Comparison of ENCODE assay signal across 16 cellular contexts in the genomic region with DNA sequence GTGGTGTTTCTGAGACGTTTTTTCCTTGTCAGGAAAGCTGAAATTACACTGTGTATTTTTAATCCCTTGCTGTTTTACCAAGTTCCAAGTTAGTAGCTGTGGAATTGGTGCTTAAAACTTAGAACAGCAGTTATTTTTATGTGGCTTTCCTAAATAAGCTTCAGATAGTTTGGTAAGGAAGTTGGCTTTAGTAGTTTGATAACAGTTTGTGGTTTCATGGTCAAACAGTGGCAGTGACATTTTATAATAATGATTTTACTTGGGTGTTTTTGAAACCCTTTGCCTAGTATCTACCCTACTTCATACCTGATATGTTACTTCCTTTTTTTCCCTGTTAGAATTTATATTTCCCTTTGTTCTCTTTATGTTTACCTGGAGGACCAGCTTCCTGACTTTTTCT.
DNase-seq lines count a peak whose midpoint lies in the region; ATAC-seq and TF ChIP-seq lines count a peak whose summit lies in the region.
"Had no signal": no experiment of that assay in that cellular context is flagged by ENCODE, and none has a peak within 500 bp of the region (broad histone marks: within the 10 kb centered on the region; RNA-seq: fewer than 3 reads in every experiment).

No MANE protein-coding gene starts in this region.

- no TSS peak for BruUV-seq in A673 (replicated peaks; lab: Mats Ljungman, UMichigan)

- H3K27ac Mint-ChIP-seq in activated naive CD4-positive, alpha-beta T cell treated with anti-CD3 and anti-CD28 coated beads, Interleukin-2, amount 50 U/mL, for 24 hours, result peak overlapping the region; percentile 89
- peak overlapping the region; percentile 93 for H3K27ac Mint-ChIP-seq in activated naive CD8-positive, alpha-beta T cell treated with anti-CD3 and anti-CD28 coated beads, Interleukin-2, amount 10 ng/mL, durations not matched to agents 7 days and 5 days

- CTCF ChIA-PET in A673 (lab: Charles Lee), result no interaction called here

- no peaks in the 10 kb centered on the region for H3K9me3 Mint-ChIP-seq in activated naive CD4-positive, alpha-beta T cell treated with anti-CD3 and anti-CD28 coated beads, Interleukin-2, amount 50 U/mL, for 24 hours
- no peaks in the 10 kb centered on the region for H3K9me3 Mint-ChIP-seq in activated naive CD8-positive, alpha-beta T cell treated with anti-CD3 and anti-CD28 coated beads, Interleukin-2, amount 10 ng/mL, durations not matched to agents 7 days and 5 days
- H3K9me3 Mint-ChIP-seq: type B pancreatic cell had no signal

- peak overlapping the region; percentile 3 for H3K4me3 Mint-ChIP-seq in activated naive CD4-positive, alpha-beta T cell treated with anti-CD3 and anti-CD28 coated beads, Interleukin-2, amount 50 U/mL, for 24 hours
- H3K4me3 Mint-ChIP-seq in activated naive CD8-positive, alpha-beta T cell treated with anti-CD3 and anti-CD28 coated beads, Interleukin-2, amount 10 ng/mL, durations not matched to agents 7 days and 5 days, result peak overlapping the region; percentile 81

- POLR2A ChIA-PET in activated naive CD8-positive, alpha-beta T cell treated with anti-CD3 and anti-CD28 coated beads, Interleukin-2, amount 10 ng/mL, durations not matched to agents 7 days and 5 days (lab: Charles Lee), result interaction anchor here (0.7 to 3.7 kb wide), 3 partner anchors 11 to 103 kb away, joined by 3 to 31 read pairs (median 3); no protein-coding TSS in a partner anchor
- POLR2A ChIA-PET in A673 (lab: Charles Lee; ENCODE audit: low non-redundant PET), result no interaction called here

- peaks cover 84% of the 10 kb centered on the region for H3K4me1 Mint-ChIP-seq in activated naive CD4-positive, alpha-beta T cell treated with anti-CD3 and anti-CD28 coated beads, Interleukin-2, amount 50 U/mL, for 24 hours
- H3K4me1 Mint-ChIP-seq in activated naive CD8-positive, alpha-beta T cell treated with anti-CD3 and anti-CD28 coated beads, Interleukin-2, amount 10 ng/mL, durations not matched to agents 7 days and 5 days, result peaks cover 65% of the 10 kb centered on the region

- TF ChIP-seq CTCF in A673 (conservative IDR thresholded peaks at IDR 0.05; ENCODE audit: low read depth, low read length), result no peak

- no peaks in the 10 kb centered on the region for H3K27me3 ChIP-seq in A673 (replicated peaks; ENCODE audit: insufficient read depth, low read depth, low read length, poor library complexity)

- H3K4me3 ChIP-seq in SK-N-MC, result no peak overlapping the region
- no peak overlapping the region for H3K4me3 ChIP-seq in A673 (ENCODE audit: low read depth, low read length, poor library complexity, severe bottlenecking)

- intact Hi-C loops in A673 (cut with micrococcal nuclease; ENCODE audit: unreplicated experiment), result no loop called here

- no peaks in the 10 kb centered on the region for H3K9me3 ChIP-seq in SK-N-MC (ENCODE audit: low read depth, low read length)
- no peaks in the 10 kb centered on the region for H3K9me3 ChIP-seq in A673 (ENCODE audit: low read depth, low read length, poor library complexity, severe bottlenecking)

- H3K36me3 ChIP-seq in SK-N-MC (ENCODE audit: insufficient read depth, low read length) (peaks cover 21% of the 10 kb centered on the region), A673 (ENCODE audit: insufficient read depth, low read length, poor library complexity, severe bottlenecking) (no peaks in the 10 kb centered on the region)

- H3K9ac ChIP-seq in SK-N-MC (ENCODE audit: insufficient read length), result no peak overlapping the region

- peaks cover 20% of the 10 kb centered on the region for H3K36me3 Mint-ChIP-seq in activated naive CD4-positive, alpha-beta T cell treated with anti-CD3 and anti-CD28 coated beads, Interleukin-2, amount 50 U/mL, for 24 hours
- peaks cover 43% of the 10 kb centered on the region for H3K36me3 Mint-ChIP-seq in activated naive CD8-positive, alpha-beta T cell treated with anti-CD3 and anti-CD28 coated beads, Interleukin-2, amount 10 ng/mL, durations not matched to agents 7 days and 5 days

- peak; percentile 38 for ATAC-seq in activated naive CD8-positive, alpha-beta T cell treated with anti-CD3 and anti-CD28 coated beads, Interleukin-2, amount 10 ng/mL, durations not matched to agents 7 days and 5 days (ENCODE audit: low read depth)
- ATAC-seq: activated CD4-positive, CD25-positive, alpha-beta regulatory T cell treated with anti-CD3 and anti-CD28 coated beads, Interleukin-2, amount 50 U/mL, for 24 hours had no signal

- H3K27ac ChIP-seq in SK-N-MC (peak overlapping the region; percentile 17; the same call in 1 of the 2 replicates), A673 (ENCODE audit: low read depth, low read length, poor library complexity, severe bottlenecking) (no peak overlapping the region)

- no peaks in the 10 kb centered on the region for H3K27me3 Mint-ChIP-seq in activated naive CD4-positive, alpha-beta T cell treated with anti-CD3 and anti-CD28 coated beads, Interleukin-2, amount 50 U/mL, for 24 hours
- no peaks in the 10 kb centered on the region for H3K27me3 Mint-ChIP-seq in activated naive CD8-positive, alpha-beta T cell treated with anti-CD3 and anti-CD28 coated beads, Interleukin-2, amount 10 ng/mL, durations not matched to agents 7 days and 5 days
- H3K27me3 Mint-ChIP-seq: type B pancreatic cell had no signal

- no peak for DNase-seq in activated naive CD4-positive, alpha-beta T cell treated with Interleukin-2 at 50 U/mL for 16 hours
- DNase-seq in SK-N-MC (ENCODE audit: low read depth, low spot score) (no peak), NCI-H128 (lab: John Stamatoyannopoulos, UW; ENCODE audit: unreplicated experiment) (no peak), A673 (ENCODE audit: low spot score) (no peak), NCI-H1417 (lab: John Stamatoyannopoulos, UW) (no peak)
- DNase-seq in activated naive CD8-positive, alpha-beta T cell treated with anti-CD3 and anti-CD28 coated beads, Interleukin-2, amount 10 ng/mL, durations not matched to agents 7 days and 5 days, result no peak
- no peak for DNase-seq in NK-92 treated with Interleukin-12 subunit alpha and Interleukin-12 subunit beta, amount 100 ng/mL, for 24 hours (lab: John Stamatoyannopoulos, UW)
- DNase-seq: activated effector memory CD4-positive, alpha-beta T cell treated with Interleukin-2 at 50 U/mL for 16 hours; DMS79 treated with DMSO at 0.1 percent for 48 hours; GOT3; NCI-H446; occipital lobe; stimulated activated CD4-positive, alpha-beta T cell treated with anti-CD3 and anti-CD28 coated beads, Interleukin-4, amount 100 ng/mL, for 1 hour had no signal

- H3K4me1 ChIP-seq in A673 (ENCODE audit: insufficient read depth, low read length, poor library complexity, severe bottlenecking), result peaks cover 18% of the 10 kb centered on the region
